1 cellular context compared by ENCODE assay signal in the genomic region with DNA sequence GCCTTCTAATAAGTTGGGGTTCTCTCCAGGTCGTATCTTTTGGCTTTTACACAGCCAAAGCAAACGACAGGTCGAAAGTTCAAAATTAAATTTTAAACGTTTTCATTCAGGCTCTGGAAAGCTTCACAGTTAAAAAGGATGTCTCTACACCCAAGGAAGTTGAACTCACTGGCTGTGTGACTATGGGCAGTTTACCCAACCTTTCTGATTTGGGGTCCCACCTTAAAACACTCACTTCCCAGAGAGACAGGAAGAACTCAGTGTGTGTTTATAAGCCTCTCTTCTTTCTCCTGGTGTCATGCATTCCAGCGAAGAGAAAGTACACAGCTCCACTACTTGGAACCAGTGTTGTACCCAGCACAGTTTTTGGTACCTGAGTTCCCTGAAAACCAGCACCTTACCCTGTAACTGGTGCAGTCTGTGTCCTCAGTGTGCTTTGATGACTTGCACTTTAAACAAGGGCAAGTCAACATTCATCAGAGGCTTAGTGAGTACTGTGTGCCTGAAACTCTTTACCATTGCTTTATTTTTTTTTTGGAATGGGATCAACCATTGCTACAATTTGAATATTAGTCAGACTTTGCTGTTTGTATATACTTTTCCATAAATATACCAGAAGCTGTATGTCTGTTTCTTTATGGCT.
TF ChIP-seq lines count a peak whose summit lies in the region.

No MANE protein-coding gene starts in this region.

TF ChIP-seq in SK-N-SH, 30 proteins besides CTCF, POLR2A, EP300 and RAD21 (continued from another document):
- TF ChIP-seq, protein P1, sequence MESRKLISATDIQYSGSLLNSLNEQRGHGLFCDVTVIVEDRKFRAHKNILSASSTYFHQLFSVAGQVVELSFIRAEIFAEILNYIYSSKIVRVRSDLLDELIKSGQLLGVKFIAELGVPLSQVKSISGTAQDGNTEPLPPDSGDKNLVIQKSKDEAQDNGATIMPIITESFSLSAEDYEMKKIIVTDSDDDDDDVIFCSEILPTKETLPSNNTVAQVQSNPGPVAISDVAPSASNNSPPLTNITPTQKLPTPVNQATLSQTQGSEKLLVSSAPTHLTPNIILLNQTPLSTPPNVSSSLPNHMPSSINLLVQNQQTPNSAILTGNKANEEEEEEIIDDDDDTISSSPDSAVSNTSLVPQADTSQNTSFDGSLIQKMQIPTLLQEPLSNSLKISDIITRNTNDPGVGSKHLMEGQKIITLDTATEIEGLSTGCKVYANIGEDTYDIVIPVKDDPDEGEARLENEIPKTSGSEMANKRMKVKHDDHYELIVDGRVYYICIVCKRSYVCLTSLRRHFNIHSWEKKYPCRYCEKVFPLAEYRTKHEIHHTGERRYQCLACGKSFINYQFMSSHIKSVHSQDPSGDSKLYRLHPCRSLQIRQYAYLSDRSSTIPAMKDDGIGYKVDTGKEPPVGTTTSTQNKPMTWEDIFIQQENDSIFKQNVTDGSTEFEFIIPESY (IDR thresholded peaks at IDR 0.05; ENCODE audit: borderline replicate concordance, low read depth), result no peak
- TF ChIP-seq FOXM1 (IDR thresholded peaks at IDR 0.05; ENCODE audit: low read depth) (no peak), RFX5 (IDR thresholded peaks at IDR 0.05; ENCODE audit: low read length) (no peak), ELF1 (IDR thresholded peaks at IDR 0.05) (no peak), MXI1 (IDR thresholded peaks at IDR 0.05; ENCODE audit: low read depth, low read length) (no peak)
- TF ChIP-seq, protein P2, sequence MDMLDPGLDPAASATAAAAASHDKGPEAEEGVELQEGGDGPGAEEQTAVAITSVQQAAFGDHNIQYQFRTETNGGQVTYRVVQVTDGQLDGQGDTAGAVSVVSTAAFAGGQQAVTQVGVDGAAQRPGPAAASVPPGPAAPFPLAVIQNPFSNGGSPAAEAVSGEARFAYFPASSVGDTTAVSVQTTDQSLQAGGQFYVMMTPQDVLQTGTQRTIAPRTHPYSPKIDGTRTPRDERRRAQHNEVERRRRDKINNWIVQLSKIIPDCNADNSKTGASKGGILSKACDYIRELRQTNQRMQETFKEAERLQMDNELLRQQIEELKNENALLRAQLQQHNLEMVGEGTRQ (IDR thresholded peaks at IDR 0.05; ENCODE audit: borderline replicate concordance, low read depth, low read length), result no peak
